Comparison of ENCODE assay signal across 1 cellular context in genomic region chr11:3202759-3203158, GRCh38.
TF ChIP-seq lines count a peak whose summit lies in the region.

No MANE protein-coding gene starts in this region.

TF ChIP-seq in SK-N-SH treated with all-trans-retinoic acid at 6 μM for 48 hours, 23 proteins besides CTCF, POLR2A, EP300 and RAD21 (continued from another document):
- TF ChIP-seq CSRNP3 (CRISPR knock-in tag; IDR thresholded peaks at IDR 0.05) (no peak), TOX (CRISPR knock-in tag; IDR thresholded peaks at IDR 0.05; ENCODE audit: borderline replicate concordance) (no peak), CREB5 (CRISPR knock-in tag; IDR thresholded peaks at IDR 0.05; ENCODE audit: low read depth) (no peak), ZC3H10 (CRISPR knock-in tag; IDR thresholded peaks at IDR 0.05) (no peak), ISL1 (CRISPR knock-in tag; IDR thresholded peaks at IDR 0.05) (no peak), TSHZ2 (CRISPR knock-in tag; IDR thresholded peaks at IDR 0.05) (no peak)
